In genomic region chr17:50135316-50136095, GRCh38 we compare ENCODE assay signal across 2 cellular contexts.
TF ChIP-seq lines count a peak whose summit lies in the region.

No MANE protein-coding gene starts in this region.

TF ChIP-seq in A549, 52 proteins besides CTCF, POLR2A, EP300 and RAD21 (continued from another document):
- TF ChIP-seq RCOR1 (IDR thresholded peaks at IDR 0.05; ENCODE audit: low read depth, low read length) (no peak), ZC3H11A (IDR thresholded peaks at IDR 0.05) (no peak), KDM5A (IDR thresholded peaks at IDR 0.05) (no peak), HMGXB4 (CRISPR knock-in tag; IDR thresholded peaks at IDR 0.05; ENCODE audit: borderline replicate concordance) (no peak), NPAS2 (CRISPR knock-in tag; IDR thresholded peaks at IDR 0.05; ENCODE audit: borderline replicate concordance) (no peak), FOSL2 (IDR thresholded peaks at IDR 0.05) (no peak), FOSL2 (CRISPR knock-in tag; IDR thresholded peaks at IDR 0.05) (no peak), ELK1 (IDR thresholded peaks at IDR 0.05; ENCODE audit: low read depth, low read length) (no peak), REST (IDR thresholded peaks at IDR 0.05) (no peak), GATA3 (IDR thresholded peaks at IDR 0.05; ENCODE audit: borderline replicate concordance) (no peak), HOXA7 (CRISPR knock-in tag; IDR thresholded peaks at IDR 0.05) (no peak), CEBPB (IDR thresholded peaks at IDR 0.05) (no peak), ZFP36 (IDR thresholded peaks at IDR 0.05; ENCODE audit: borderline replicate concordance, partially characterized antibody) (no peak)

TF ChIP-seq in HEK293, 187 proteins besides CTCF, POLR2A, EP300 and RAD21 (continued from another document):
- peak; percentile 52; the same call in 1 of the 2 replicates for TF ChIP-seq HIC1 (tag by site-specific recombination; IDR thresholded peaks at IDR 0.05)
TF ChIP-seq in HEK293: peak in this region for 2.
